In genomic region chr19:12954150-12954962, GRCh38 we compare ENCODE assay signal across 10 cellular contexts. TPM values are rescaled to one million over a fixed set of nuclear protein-coding genes. Genes with fewer than 3 reads are reported as not detected.
DNase-seq lines count a peak whose midpoint lies in the region; ATAC-seq and TF ChIP-seq lines count a peak whose summit lies in the region.
"Had no signal": no experiment of that assay in that cellular context is flagged by ENCODE, and none has a peak within 500 bp of the region (broad histone marks: within the 10 kb centered on the region; RNA-seq: fewer than 3 reads in every experiment).

No MANE protein-coding gene starts in this region.

- no peaks in the 10 kb centered on the region for H3K9me3 Mint-ChIP-seq in nephron

- POLR2A ChIA-PET in HEK293 (lab: Yijun Ruan, JAX) = interaction anchor here (1.0 to 4.9 kb wide), 6 partner anchors 8 to 64 kb away, joined by 3 to 21 read pairs (median 9); partner anchors contain the start of genes CALR, FARSA, GCDH and RAD23A

- CTCF ChIA-PET in HEK293 (lab: Yijun Ruan, JAX) = interaction anchor here (0.5 to 5.5 kb wide), 3 partner anchors 12 to 74 kb away, joined by 3 to 48 read pairs (median 3); no protein-coding TSS in a partner anchor

- H3K4me3 ChIP-seq in BLaER1 treated with 17β-estradiol and CSF1 and Interleukin-3, amounts not matched to agents 10 nM and 100 nM = 0 out of 20 replicates have a peak overlapping the region, but pooled peaks of 1 of the 10 experiments have one; percentile 7
- no peak overlapping the region for H3K4me3 ChIP-seq in HEK293 (ENCODE audit: low read depth, low read length)
- H3K4me3 ChIP-seq in ascending aorta = no peak overlapping the region
- H3K4me3 ChIP-seq: lung had no signal

- peak overlapping the region; percentile 83 to 91 (median 84) for H3K27ac Mint-ChIP-seq in nephron

- H3K36me3 Mint-ChIP-seq in nephron (ENCODE audit: low read depth) = peaks cover 48% of the 10 kb centered on the region

- H3K9ac ChIP-seq in BLaER1 treated with 17β-estradiol and CSF1 and Interleukin-3, amounts not matched to agents 10 nM and 100 nM = peak overlapping the region; percentile 4 to 98 (median 93); a peak in 17 of 22 replicates

- peaks cover 40% of the 10 kb centered on the region for H3K4me1 Mint-ChIP-seq in nephron

- no peak for ATAC-seq in HG03469 (IDR thresholded peaks at IDR 0.05; ENCODE audit: unreplicated experiment)
- no peak for ATAC-seq in GM18907 (IDR thresholded peaks at IDR 0.05; ENCODE audit: unreplicated experiment)

- peak overlapping the region in 8 of 11 experiments; percentile 9 to 66 (median 44); a peak in 7 of 22 replicates for H3K27ac ChIP-seq in BLaER1 treated with 17β-estradiol and CSF1 and Interleukin-3, amounts not matched to agents 10 nM and 100 nM
- H3K27ac ChIP-seq in HEK293 (ENCODE audit: extremely low read depth, low read depth, low read length) (peak overlapping the region; percentile 59), ascending aorta (peak overlapping the region; percentile 93 to 95)

- peak overlapping the region; percentile 28 to 91 (median 88) for H3K4me3 Mint-ChIP-seq in nephron

- TF ChIP-seq CTCF in HEK293 (tag by site-specific recombination; IDR thresholded peaks at IDR 0.05) (no peak), ascending aorta (IDR thresholded peaks at IDR 0.05) (no peak), nephron (IDR thresholded peaks at IDR 0.05; ENCODE audit: unreplicated experiment in 3 of 3) (no peak)

- H3K27me3 Mint-ChIP-seq in nephron (ENCODE audit: low read depth) = no peaks in the 10 kb centered on the region

- intact Hi-C loops in ascending aorta (cut with DNase I) = no loop called here

- no peak for DNase-seq in ascending aorta (ENCODE audit: low spot score in 2 of 2)
- DNase-seq in superior temporal gyrus (ENCODE audit: extremely low spot score) = no peak
- no peak for DNase-seq in SHP77 treated with DMSO at 0.1 percent for 48 hours (lab: John Stamatoyannopoulos, UW)
- DNase-seq: MG63 had no signal

- H3K36me3 ChIP-seq in BLaER1 treated with 17β-estradiol and CSF1 and Interleukin-3, amounts not matched to agents 10 nM and 100 nM = peaks cover 53 to 65% (median 60%) of the 10 kb centered on the region in 11 experiments
- H3K36me3 ChIP-seq in HEK293 (ENCODE audit: control insufficient read depth in 2 of 2, insufficient read depth in 1 of 2, low read length in 2 of 2) (peaks cover 34 to 55% of the 10 kb centered on the region in 2 experiments), ascending aorta (peaks cover 46 to 52% of the 10 kb centered on the region in 2 donors)

- peaks cover 64 to 79% (median 76%) of the 10 kb centered on the region in 10 experiments for H3K4me1 ChIP-seq in BLaER1 treated with 17β-estradiol and CSF1 and Interleukin-3, amounts not matched to agents 10 nM and 100 nM
- H3K4me1 ChIP-seq in HEK293 (ENCODE audit: control insufficient read depth, insufficient read depth, low read length) (peaks cover 10% of the 10 kb centered on the region), ascending aorta (peaks cover 22 to 31% of the 10 kb centered on the region in 2 donors)

- no peaks in the 10 kb centered on the region for H3K9me3 ChIP-seq in BLaER1 treated with 17β-estradiol and CSF1 and Interleukin-3, amounts not matched to agents 10 nM and 100 nM (replicated peaks in 1 of 11)
- H3K9me3 ChIP-seq in HEK293 (ENCODE audit: control insufficient read depth, insufficient read depth, low read depth, low read length) (no peaks in the 10 kb centered on the region), ascending aorta (no peaks in the 10 kb centered on the region)
- H3K9me3 ChIP-seq: MG63 had no signal

- peak overlapping the region; percentile 82 to 98 (median 95); a peak in 21 of 22 replicates for H3K4me2 ChIP-seq in BLaER1 treated with 17β-estradiol and CSF1 and Interleukin-3, amounts not matched to agents 10 nM and 100 nM

- H3K27me3 ChIP-seq in BLaER1 treated with 17β-estradiol and CSF1 and Interleukin-3, amounts not matched to agents 10 nM and 100 nM = no peaks in the 10 kb centered on the region
- no peaks in the 10 kb centered on the region for H3K27me3 ChIP-seq in ascending aorta
- H3K27me3 ChIP-seq: MG63 had no signal

- peaks cover 9 to 73% (median 61%) of the 10 kb centered on the region in 11 experiments; a peak in 20 of 22 replicates for H4K20me1 ChIP-seq in BLaER1 treated with 17β-estradiol and CSF1 and Interleukin-3, amounts not matched to agents 10 nM and 100 nM

TF ChIP-seq in HEK293, 187 proteins besides CTCF, POLR2A, EP300 and RAD21 (continues in another document):
- TF ChIP-seq ZNF600 (tag by site-specific recombination; IDR thresholded peaks at IDR 0.05) (peak; percentile 66), ZXDB (tag by site-specific recombination; IDR thresholded peaks at IDR 0.05) (0 out of 2 replicates have a peak, but pooled peaks have one; percentile 16), ZNF670 (tag by site-specific recombination; IDR thresholded peaks at IDR 0.05; ENCODE audit: low read depth) (no peak), EGR2 (tag by site-specific recombination; IDR thresholded peaks at IDR 0.05; ENCODE audit: low read depth) (peak; percentile 96), ZNF639 (tag by site-specific recombination; IDR thresholded peaks at IDR 0.05) (no peak), IKZF3 (tag by site-specific recombination; IDR thresholded peaks at IDR 0.05) (peak; percentile 28; the same call in 1 of the 2 replicates), ZFP3 (tag by site-specific recombination; IDR thresholded peaks at IDR 0.05; ENCODE audit: low read depth) (no peak), ZNF140 (tag by site-specific recombination; IDR thresholded peaks at IDR 0.05) (no peak), PRDM1 (tag by site-specific recombination; IDR thresholded peaks at IDR 0.05) (peak; percentile 63), ZNF18 (tag by site-specific recombination; IDR thresholded peaks at IDR 0.05) (no peak), ZNF423 (tag by site-specific recombination; IDR thresholded peaks at IDR 0.05) (no peak), ZNF202 (tag by site-specific recombination; IDR thresholded peaks at IDR 0.05; ENCODE audit: borderline replicate concordance) (no peak), OSR2 (tag by site-specific recombination; IDR thresholded peaks at IDR 0.05) (peak; percentile 55), ZFHX2 (tag by site-specific recombination; conservative IDR thresholded peaks at IDR 0.05) (peak; percentile 95), ZIC2 (tag by site-specific recombination; IDR thresholded peaks at IDR 0.05) (peak; percentile 41), ZNF148 (tag by site-specific recombination; IDR thresholded peaks at IDR 0.05; ENCODE audit: borderline replicate concordance) (no peak), ZBTB7A (tag by site-specific recombination; IDR thresholded peaks at IDR 0.05; ENCODE audit: low read depth) (no peak), ZBTB6 (tag by site-specific recombination; IDR thresholded peaks at IDR 0.05) (peak; percentile 89)

RNA-seq across cellular contexts. Expression of gene GADD45GIP1, which starts 2.7 kb away (rescaled TPM):
- total RNA-seq in ascending aorta = 42.7 TPM

RNA-seq across cellular contexts. Expression of gene RAD23A, which starts 8.7 kb away (rescaled TPM):
- 146 TPM for total RNA-seq in ascending aorta

RNA-seq across cellular contexts. Expression of gene DAND5, which starts 15.0 kb away (rescaled TPM):
- not detected for total RNA-seq in ascending aorta

RNA-seq across cellular contexts. Expression of gene CALR, which starts 15.9 kb away (rescaled TPM):
- total RNA-seq in ascending aorta = 297 TPM

RNA-seq across cellular contexts. Expression of gene FARSA, which starts 20.8 kb away (rescaled TPM):
- total RNA-seq in ascending aorta = 21.3 TPM

Comparison
In these comparisons a context has a peak if more than half of its experiments do, and no peak if none do; other contexts are left out.
1. H3K27ac ChIP-seq: peak in every context shown above with its lines; median percentile 94 in ascending aorta; 59 in HEK293; 44 in BLaER1 treated with 17β-estradiol and CSF1 and Interleukin-3, amounts not matched to agents 10 nM and 100 nM.